1 cellular context compared by ENCODE assay signal in the genomic region with DNA sequence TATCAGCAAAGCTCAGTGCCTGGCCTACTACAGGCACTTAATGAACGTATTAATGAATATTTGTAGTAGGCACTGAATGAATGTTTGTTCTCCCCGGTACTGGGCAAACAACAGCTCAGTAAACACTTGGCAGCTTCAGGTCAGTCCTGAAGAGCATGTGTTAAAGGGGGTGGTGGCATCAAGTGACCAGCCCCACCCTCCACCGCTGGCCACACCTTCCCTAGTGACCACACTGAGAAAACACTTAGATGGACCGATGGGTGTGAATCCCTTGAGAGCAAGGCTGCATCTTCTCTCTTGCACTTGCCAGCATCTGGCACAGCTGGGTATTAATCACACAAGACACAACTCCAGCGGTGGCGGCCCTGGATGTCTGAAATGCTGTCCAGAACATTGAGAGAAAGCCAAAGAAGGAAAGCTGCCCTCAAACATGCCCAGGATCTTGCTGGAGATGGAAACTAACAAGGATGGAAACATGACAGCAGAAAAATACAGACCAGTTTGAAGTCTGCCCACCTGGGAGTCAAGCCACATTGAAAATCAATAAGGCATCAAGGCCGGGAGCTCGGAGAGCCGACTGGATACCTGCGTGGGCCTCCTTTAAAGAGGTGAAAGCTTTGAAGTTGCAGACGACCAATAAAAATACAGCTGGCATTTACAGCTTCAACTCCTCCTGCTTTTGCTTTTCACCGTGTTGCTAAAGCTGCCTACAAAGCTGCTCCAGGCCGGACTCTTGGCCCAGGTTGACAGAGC.
TF ChIP-seq lines count a peak whose summit lies in the region.

No MANE protein-coding gene starts in this region.

TF ChIP-seq in A549, 52 proteins besides CTCF, POLR2A, EP300 and RAD21 (continued from another document):
- TF ChIP-seq, protein P1, sequence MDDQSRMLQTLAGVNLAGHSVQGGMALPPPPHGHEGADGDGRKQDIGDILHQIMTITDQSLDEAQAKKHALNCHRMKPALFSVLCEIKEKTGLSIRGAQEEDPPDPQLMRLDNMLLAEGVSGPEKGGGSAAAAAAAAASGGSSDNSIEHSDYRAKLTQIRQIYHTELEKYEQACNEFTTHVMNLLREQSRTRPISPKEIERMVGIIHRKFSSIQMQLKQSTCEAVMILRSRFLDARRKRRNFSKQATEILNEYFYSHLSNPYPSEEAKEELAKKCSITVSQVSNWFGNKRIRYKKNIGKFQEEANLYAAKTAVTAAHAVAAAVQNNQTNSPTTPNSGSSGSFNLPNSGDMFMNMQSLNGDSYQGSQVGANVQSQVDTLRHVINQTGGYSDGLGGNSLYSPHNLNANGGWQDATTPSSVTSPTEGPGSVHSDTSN (IDR thresholded peaks at IDR 0.05): no peak
